ENCODE assay signal across 10 cellular contexts in the genomic region with DNA sequence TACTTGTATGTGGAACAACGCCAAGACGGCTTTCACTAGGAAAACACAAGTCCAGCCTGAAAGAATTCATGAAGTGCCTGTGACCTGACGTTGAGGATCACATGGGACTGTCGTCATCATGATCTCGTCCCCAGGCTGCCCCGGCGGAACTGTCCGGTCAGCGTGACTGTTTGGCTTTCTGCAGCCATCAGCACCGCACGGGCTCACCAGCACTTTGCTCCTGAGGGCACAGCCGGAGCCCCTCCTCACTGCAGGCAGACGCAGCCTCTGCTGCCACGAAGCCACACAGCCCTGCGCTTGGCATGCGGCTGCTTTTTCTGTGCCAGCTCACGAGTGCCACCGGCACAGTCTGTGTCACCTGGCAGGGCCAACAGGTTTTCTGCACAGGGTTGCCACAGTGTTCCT. TPM values are rescaled to one million over a fixed set of nuclear protein-coding genes. Genes with fewer than 3 reads are reported as not detected.
A peak's percentile ranks its signal among the peaks of the same experiment; 100 is the strongest.
DNase-seq lines count a peak whose midpoint lies in the region; ATAC-seq and TF ChIP-seq lines count a peak whose summit lies in the region.
"Had no signal": no experiment of that assay in that cellular context is flagged by ENCODE, and none has a peak within 500 bp of the region (broad histone marks: within the 10 kb centered on the region; RNA-seq: fewer than 3 reads in every experiment).

No MANE protein-coding gene starts in this region.

- TF ChIP-seq CTCF in MM.1S (IDR thresholded peaks at IDR 0.05; ENCODE audit: low read length), result no peak

- H3K4me2 ChIP-seq in MM.1S (ENCODE audit: low read depth, low read length), result no peak overlapping the region

- H3K9ac ChIP-seq in stomach smooth muscle (ENCODE audit: low read length in 2 of 2), result peak overlapping the region; percentile 55 to 59
- no peak overlapping the region for H3K9ac ChIP-seq in MM.1S (ENCODE audit: low read length)

- H3F3A ChIP-seq in MM.1S (ENCODE audit: insufficient read depth, low read length), result no peaks in the 10 kb centered on the region

- no peaks in the 10 kb centered on the region for H3K9me2 ChIP-seq in MM.1S (replicated peaks; ENCODE audit: insufficient read depth, low read length)

- no peaks in the 10 kb centered on the region for H3K27me3 ChIP-seq in stomach smooth muscle (ENCODE audit: control insufficient read depth in 1 of 2, insufficient read depth in 2 of 2, low read length in 2 of 2)
- H3K27me3 ChIP-seq in MM.1S (replicated peaks; ENCODE audit: insufficient read depth, low read length), result no peaks in the 10 kb centered on the region

- no peaks in the 10 kb centered on the region for H3K79me2 ChIP-seq in MM.1S (ENCODE audit: low read length)

- no peak overlapping the region for H2AFZ ChIP-seq in MM.1S (ENCODE audit: low read length)

- peak; percentile 47 for ATAC-seq in left colon
- ATAC-seq in GM19463 (IDR thresholded peaks at IDR 0.05; ENCODE audit: unreplicated experiment), result no peak

- H4K20me1 ChIP-seq in MM.1S (ENCODE audit: insufficient read depth, low read length), result no peaks in the 10 kb centered on the region

- intact Hi-C loops in left colon (cut with DNase I, micrococcal nuclease), result loop anchor here in 1 of 2 donors (2.0 kb wide), 1 partner anchor 34 kb away; a partner anchor contains a TSS

- peak overlapping the region; percentile 40 to 55 for H3K4me3 ChIP-seq in stomach smooth muscle (ENCODE audit: low read length in 2 of 2)
- no peak overlapping the region for H3K4me3 ChIP-seq in MM.1S (ENCODE audit: low read length)

- H3K36me3 ChIP-seq in stomach smooth muscle (ENCODE audit: control insufficient read depth in 2 of 2, insufficient read depth in 2 of 2, low read length in 2 of 2) (peaks cover 47 to 56% of the 10 kb centered on the region in 2 donors), MM.1S (replicated peaks; ENCODE audit: insufficient read depth, low read length) (0 out of 2 replicates have a peak, but pooled peaks cover 4% of the 10 kb centered on the region)

- peak; percentile 81 for DNase-seq in H4 (ENCODE audit: low spot score)
- DNase-seq in cerebellar nuclear complex (lab: John Stamatoyannopoulos, UW), result peak; percentile 25 to 76
- DNase-seq in left colon, result peak; percentile 55 to 65
- DNase-seq in DMS79 treated with DMSO at 0.1 percent for 48 hours (lab: John Stamatoyannopoulos, UW), result no peak
- DNase-seq in NOMO-1 (lab: John Stamatoyannopoulos, UW; ENCODE audit: unreplicated experiment in 2 of 2), result no peak
- DNase-seq in MM.1S, result no peak
- DNase-seq: activated CD8-positive, alpha-beta memory T cell treated with anti-CD3 and anti-CD28 coated beads, Interleukin-2, amount 50 U/mL, for 48 hours; GDM1 had no signal

- H3K27ac ChIP-seq in stomach smooth muscle (ENCODE audit: low read length) (peak overlapping the region; percentile 90), MM.1S (ENCODE audit: low read length) (no peak overlapping the region)

- H3K4me1 ChIP-seq in stomach smooth muscle (ENCODE audit: control insufficient read depth, insufficient read depth, low read length), result peaks cover 30% of the 10 kb centered on the region
- H3K4me1 ChIP-seq in MM.1S (ENCODE audit: low read length), result no peaks in the 10 kb centered on the region

- H3K9me3 ChIP-seq in stomach smooth muscle (ENCODE audit: control insufficient read depth in 2 of 2, low read length in 2 of 2) (no peaks in the 10 kb centered on the region), MM.1S (replicated peaks; ENCODE audit: insufficient read depth, low read length) (no peaks in the 10 kb centered on the region)

RNA-seq across cellular contexts. Expression of a gene that starts 9.4 kb away (rescaled TPM):
- total RNA-seq in H4 (2014; rRNA removed; shearing (Covaris generic)), result 42.0 and 50.6 TPM in 2 replicates
- 10 to 100 TPM; 45.1 to 46.0 TPM for total RNA-seq in left colon

RNA-seq across cellular contexts. Expression of a gene that starts 34.7 kb away (rescaled TPM):
- 157 and 180 TPM in 2 replicates for total RNA-seq in H4 (2014; rRNA removed; shearing (Covaris generic))
- 100 to 1,000 TPM; 149 to 158 TPM for total RNA-seq in left colon

Comparison
In these comparisons a context has a peak if more than half of its experiments do, and no peak if none do; other contexts are left out.
1. DNase-seq: peak in H4 (single experiment), cerebellar nuclear complex (2 of 2) and left colon (2 of 2); none in DMS79 treated with DMSO at 0.1 percent for 48 hours (single experiment), NOMO-1 (0 of 2) and MM.1S (single experiment).